In genomic region chr19:42132851-42133528, GRCh38 we compare ENCODE assay signal across 8 cellular contexts. TPM values are rescaled to one million over a fixed set of nuclear protein-coding genes. Genes with fewer than 3 reads are reported as not detected.
DNase-seq lines count a peak whose midpoint lies in the region; ATAC-seq and TF ChIP-seq lines count a peak whose summit lies in the region.

No MANE protein-coding gene starts in this region.

- TF ChIP-seq CTCF in Panc1 (IDR thresholded peaks at IDR 0.05) (peak; percentile 92), foreskin fibroblast (IDR thresholded peaks at IDR 0.05; ENCODE audit: low read depth, low read length) (peak; percentile 86), neural crest cell (conservative IDR thresholded peaks at IDR 0.05) (peak; percentile 99), stomach (IDR thresholded peaks at IDR 0.05) (peak in 5 of 7 experiments; percentile 85 to 96 (median 95))

- peak overlapping the region; percentile 12 to 31; a peak in 3 of 4 replicates for H3K4me3 ChIP-seq in Panc1 (ENCODE audit: low read depth in 2 of 2, low read length in 2 of 2)
- peak overlapping the region; percentile 57 to 67 for H3K4me3 ChIP-seq in foreskin fibroblast (ENCODE audit: low read depth in 1 of 2, low read length in 2 of 2)
- peak overlapping the region; percentile 30 to 43 (median 35) for H3K4me3 ChIP-seq in stomach

- no peak for TF ChIP-seq EP300 in stomach (IDR thresholded peaks at IDR 0.05)

- H3K27me3 ChIP-seq in Panc1 (ENCODE audit: control insufficient read depth, insufficient read depth, low read length) (no peaks in the 10 kb centered on the region), stomach (peaks cover 5 to 87% (median 13%) of the 10 kb centered on the region in 3 donors)

- DNase-seq in NCI-H1436 (lab: John Stamatoyannopoulos, UW) (peak; percentile 82), NCI-H1436 treated with DMSO at 0.1 percent for 48 hours (lab: John Stamatoyannopoulos, UW) (no peak), Panc1 (ENCODE audit: low read depth, low spot score) (no peak), foreskin fibroblast (peak; percentile 34 to 81), neural crest cell (ENCODE audit: low read depth, low spot score) (peak; percentile 76), stomach (peak; percentile 78)
- peak; percentile 85 for DNase-seq in activated T-helper 1 cell treated with anti-CD3 and anti-CD28 coated beads, Interleukin-12 subunit alpha, Interleukin-12 subunit beta, Interleukin-2, Interleukin-4 antibody, amounts not matched to agents 30 ng/mL and 10 ng/mL and 1 ng/mL, durations not matched to agents 14 hours and 24 hours and 36 hours (ENCODE audit: low spot score)

- H3K4me1 ChIP-seq in Panc1 (ENCODE audit: control insufficient read depth, insufficient read depth, low read length) (no peaks in the 10 kb centered on the region), stomach (peaks cover 16 to 20% (median 17%) of the 10 kb centered on the region in 4 donors)

- H3K36me3 ChIP-seq in Panc1 (ENCODE audit: control insufficient read depth, insufficient read depth, low read length) (no peaks in the 10 kb centered on the region), stomach (no peaks in the 10 kb centered on the region)

- POLR2A ChIA-PET in Panc1 (lab: Charles Lee): interaction anchor here (0.6 kb wide), 1 partner anchor 49 kb away, joined by 5 read pairs; no protein-coding TSS in a partner anchor

- H3K4me3 Mint-ChIP-seq in IgD-negative memory B cell (peak overlapping the region; percentile 84 to 99 (median 95)), neural crest cell (no peak overlapping the region)
- peak overlapping the region; percentile 93 for H3K4me3 Mint-ChIP-seq in activated T-helper 1 cell treated with anti-CD3 and anti-CD28 coated beads, Interleukin-12 subunit alpha, Interleukin-12 subunit beta, Interleukin-2, Interleukin-4 antibody, amounts not matched to agents 30 ng/mL and 10 ng/mL and 1 ng/mL, durations not matched to agents 14 hours and 24 hours and 36 hours

- ATAC-seq in Panc1: peak; percentile 87

- H3K9me3 ChIP-seq in Panc1 (ENCODE audit: control insufficient read depth, insufficient read depth, low read depth, low read length) (no peaks in the 10 kb centered on the region), stomach (no peaks in the 10 kb centered on the region)

- TF ChIP-seq POLR2A in stomach (IDR thresholded peaks at IDR 0.05): no peak

- H3K27me3 Mint-ChIP-seq in IgD-negative memory B cell: no peaks in the 10 kb centered on the region
- H3K27me3 Mint-ChIP-seq in activated T-helper 1 cell treated with anti-CD3 and anti-CD28 coated beads, Interleukin-12 subunit alpha, Interleukin-12 subunit beta, Interleukin-2, Interleukin-4 antibody, amounts not matched to agents 30 ng/mL and 10 ng/mL and 1 ng/mL, durations not matched to agents 14 hours and 24 hours and 36 hours (ENCODE audit: insufficient read depth): no peaks in the 10 kb centered on the region
- H3K27me3 Mint-ChIP-seq in neural crest cell (ENCODE audit: low read depth): peaks cover 72% of the 10 kb centered on the region

- H3K27ac Mint-ChIP-seq in IgD-negative memory B cell (peak overlapping the region; percentile 90 to 98 (median 97)), neural crest cell (ENCODE audit: unreplicated experiment) (no peak overlapping the region)
- H3K27ac Mint-ChIP-seq in activated T-helper 1 cell treated with anti-CD3 and anti-CD28 coated beads, Interleukin-12 subunit alpha, Interleukin-12 subunit beta, Interleukin-2, Interleukin-4 antibody, amounts not matched to agents 30 ng/mL and 10 ng/mL and 1 ng/mL, durations not matched to agents 14 hours and 24 hours and 36 hours: peak overlapping the region; percentile 91

- H3K27ac ChIP-seq in Panc1 (ENCODE audit: low read length) (no peak overlapping the region), stomach (peak overlapping the region in 3 of 5 donors; percentile 21 to 48 (median 31))

- CTCF ChIA-PET in Panc1 (lab: Charles Lee): interaction anchor here (0.7 to 0.8 kb wide), 2 partner anchors 16 to 269 kb away, joined by 3 read pairs; no protein-coding TSS in a partner anchor

- no TSS peak for BruUV-seq in Panc1 (replicated peaks; lab: Mats Ljungman, UMichigan)

- H3K9me3 Mint-ChIP-seq in IgD-negative memory B cell (no peaks in the 10 kb centered on the region), neural crest cell (no peaks in the 10 kb centered on the region)
- no peaks in the 10 kb centered on the region for H3K9me3 Mint-ChIP-seq in activated T-helper 1 cell treated with anti-CD3 and anti-CD28 coated beads, Interleukin-12 subunit alpha, Interleukin-12 subunit beta, Interleukin-2, Interleukin-4 antibody, amounts not matched to agents 30 ng/mL and 10 ng/mL and 1 ng/mL, durations not matched to agents 14 hours and 24 hours and 36 hours

- in situ Hi-C loops in Panc1 (cut with HindIII; ENCODE audit: low pct_unique_long_range_greater_than_20kb, low sequenced_read_pairs): no loop called here

- H3K4me1 Mint-ChIP-seq in IgD-negative memory B cell (peaks cover 14 to 46% (median 37%) of the 10 kb centered on the region in 3 donors), neural crest cell (peaks cover 17% of the 10 kb centered on the region)
- peaks cover 61% of the 10 kb centered on the region for H3K4me1 Mint-ChIP-seq in activated T-helper 1 cell treated with anti-CD3 and anti-CD28 coated beads, Interleukin-12 subunit alpha, Interleukin-12 subunit beta, Interleukin-2, Interleukin-4 antibody, amounts not matched to agents 30 ng/mL and 10 ng/mL and 1 ng/mL, durations not matched to agents 14 hours and 24 hours and 36 hours (ENCODE audit: low read depth)

- WGBS in stomach, 5 donors: 1 to 6% (median 4%) methylated on average over 17 to 46 of the region's 46 CpGs

- H3K36me3 Mint-ChIP-seq in IgD-negative memory B cell (peaks cover 7% of the 10 kb centered on the region), neural crest cell (ENCODE audit: low read depth) (no peaks in the 10 kb centered on the region)
- peaks cover 17% of the 10 kb centered on the region for H3K36me3 Mint-ChIP-seq in activated T-helper 1 cell treated with anti-CD3 and anti-CD28 coated beads, Interleukin-12 subunit alpha, Interleukin-12 subunit beta, Interleukin-2, Interleukin-4 antibody, amounts not matched to agents 30 ng/mL and 10 ng/mL and 1 ng/mL, durations not matched to agents 14 hours and 24 hours and 36 hours (ENCODE audit: low read depth)

- intact Hi-C loops in Panc1 (cut with micrococcal nuclease; ENCODE audit: unreplicated experiment) (loop anchor here (2.0 kb wide), 1 partner anchor 52 kb away; no protein-coding TSS in a partner anchor), stomach (cut with DNase I; ENCODE audit: low total_unique reads) (loop anchor here (5.0 kb wide), 1 partner anchor 49 kb away; no protein-coding TSS in a partner anchor)
- intact Hi-C loops in activated T-helper 1 cell treated with anti-CD3 and anti-CD28 coated beads, Interleukin-12 subunit alpha, Interleukin-12 subunit beta, Interleukin-2, Interleukin-4 antibody, amounts not matched to agents 30 ng/mL and 10 ng/mL and 1 ng/mL, durations not matched to agents 14 hours and 24 hours and 36 hours (cut with micrococcal nuclease): loop anchor here (1.0 kb wide), 12 partner anchors 10 to 192 kb away; partner anchors contain the start of genes DEDD2, GSK3A, MEGF8 and ZNF574

RNA-seq across cellular contexts. Expression of gene POU2F2, which starts 0.7 kb away (rescaled TPM):
- 89.1 TPM for polyA plus RNA-seq in IgD-negative memory B cell
- total RNA-seq in Panc1 (2021; ENCODE audit: unreplicated experiment): 0.10 TPM
- polyA plus RNA-seq in Panc1 (2012; ENCODE audit: insufficient read length): 0.22 TPM
- total RNA-seq in activated T-helper 1 cell treated with anti-CD3 and anti-CD28 coated beads, Interleukin-12 subunit alpha, Interleukin-12 subunit beta, Interleukin-2, Interleukin-4 antibody, amounts not matched to agents 30 ng/mL and 10 ng/mL and 1 ng/mL, durations not matched to agents 14 hours and 24 hours and 36 hours: 64.0 and 65.8 TPM in 2 replicates
- total RNA-seq in neural crest cell: 2.3 and 2.5 TPM in 2 replicates
- 10 to 100 TPM in 2 of 5 donors, 1 to 10 TPM in 1, under 1 TPM in 2; 0.89 to 23.3 (median 3.9) TPM for total RNA-seq in stomach
- polyA plus RNA-seq in stomach: 1 to 10 TPM in 2 of 3 donors, under 1 TPM in 1; 0.68 to 2.7 (median 1.8) TPM

RNA-seq across cellular contexts. Expression of gene ZNF574, which starts 57.0 kb away (rescaled TPM):
- polyA plus RNA-seq in IgD-negative memory B cell (24.8 TPM), stomach (1 to 10 TPM; 5.5 to 5.7 (median 5.5) TPM)
- total RNA-seq in Panc1 (2021; ENCODE audit: unreplicated experiment) (15.7 TPM), neural crest cell (25.6 and 26.0 TPM in 2 replicates), stomach (10 to 100 TPM in 2 of 5 donors, 1 to 10 TPM in 3; 4.6 to 17.0 (median 8.8) TPM)
- polyA plus RNA-seq in Panc1 (2012; ENCODE audit: insufficient read length): 16.9 TPM
- total RNA-seq in activated T-helper 1 cell treated with anti-CD3 and anti-CD28 coated beads, Interleukin-12 subunit alpha, Interleukin-12 subunit beta, Interleukin-2, Interleukin-4 antibody, amounts not matched to agents 30 ng/mL and 10 ng/mL and 1 ng/mL, durations not matched to agents 14 hours and 24 hours and 36 hours: 17.5 and 17.8 TPM in 2 replicates

Comparison
In these comparisons a context has a peak if more than half of its experiments do, and no peak if none do; other contexts are left out.
1. DNase-seq: peak in NCI-H1436 (single experiment), activated T-helper 1 cell treated with anti-CD3 and anti-CD28 coated beads, Interleukin-12 subunit alpha, Interleukin-12 subunit beta, Interleukin-2, Interleukin-4 antibody, amounts not matched to agents 30 ng/mL and 10 ng/mL and 1 ng/mL, durations not matched to agents 14 hours and 24 hours and 36 hours (single experiment), foreskin fibroblast (2 of 2), neural crest cell (single experiment) and stomach (single experiment); none in NCI-H1436 treated with DMSO at 0.1 percent for 48 hours (single experiment) and Panc1 (single experiment).
2. Peak in every context shown above with its lines, with median percentiles within 50 percentile points of each other: H3K4me3 ChIP-seq and CTCF ChIP-seq.